ENCODE assay signal across 16 cellular contexts in the genomic region with DNA sequence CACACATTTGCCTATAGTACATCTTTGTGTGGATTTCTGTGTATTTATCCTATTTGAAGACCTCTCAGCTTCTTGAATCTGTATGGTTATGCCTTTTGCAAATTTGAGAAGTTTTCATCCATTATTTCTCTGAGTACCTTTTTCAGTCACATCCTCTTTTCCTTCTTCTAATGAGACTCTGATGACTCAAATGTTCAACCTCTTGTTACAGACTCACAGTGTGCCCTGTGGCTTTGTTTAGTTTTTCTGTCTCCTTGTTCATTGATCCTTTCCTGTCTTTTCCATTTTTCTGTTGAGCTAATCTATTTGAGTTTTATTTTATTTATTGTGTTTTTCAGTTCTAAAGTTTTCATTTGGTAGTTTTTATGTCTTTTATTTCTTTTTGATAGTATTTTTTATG.
"Had no signal": no experiment of that assay in that cellular context is flagged by ENCODE, and none has a peak within 500 bp of the region (broad histone marks: within the 10 kb centered on the region; RNA-seq: fewer than 3 reads in every experiment).

No MANE protein-coding gene starts in this region.

- H3K36me3 ChIP-seq: ascending aorta, esophagus squamous epithelium, lower lobe of right lung, ovary, thoracic aorta had no signal

- DNase-seq: activated CD4-positive, alpha-beta T cell treated with anti-CD3 and anti-CD28 coated beads, Interleukin-2, amount 50 U/mL, for 1 hour; activated naive CD4-positive, alpha-beta T cell treated with Interleukin-2 at 50 U/mL for 16 hours; activated T-cell treated with anti-CD3 and anti-CD28 coated beads for 4 hours; caudate nucleus; esophagus squamous epithelium; head of caudate nucleus; left colon; lower lobe of right lung; midbrain; ovary; stimulated activated CD4-positive, alpha-beta T cell treated with anti-CD3 and anti-CD28 coated beads, Interleukin-12 subunit alpha, Interleukin-12 subunit beta, amount 100 ng/mL, for 4 hours; stimulated activated CD4-positive, alpha-beta T cell treated with anti-CD3 and anti-CD28 coated beads, Interleukin-2, amount 100 ng/mL, for 24 hours had no signal

- H3K27ac ChIP-seq: ascending aorta, coronary artery, esophagus squamous epithelium, lower lobe of right lung, ovary, thoracic aorta had no signal

- H3K4me3 ChIP-seq: ascending aorta, coronary artery, esophagus squamous epithelium, lower lobe of right lung, ovary, thoracic aorta had no signal

- ATAC-seq: left colon; lower lobe of right lung; stimulated activated effector memory CD8-positive, alpha-beta T cell treated with anti-CD3 and anti-CD28 coated beads, Interleukin-12 subunit alpha, Interleukin-12 subunit beta, amount 100 ng/mL, for 72 hours had no signal

- H3K9me3 ChIP-seq: ascending aorta, esophagus squamous epithelium, lower lobe of right lung, ovary, thoracic aorta had no signal

- H3K27me3 ChIP-seq: ascending aorta, esophagus squamous epithelium, ovary had no signal

- H3K4me1 ChIP-seq: ascending aorta, esophagus squamous epithelium, lower lobe of right lung had no signal
